ENCODE assay signal across 17 cellular contexts in genomic region chr1:41532206-41532975, GRCh38. TPM values are rescaled to one million over a fixed set of nuclear protein-coding genes. Genes with fewer than 3 reads are reported as not detected.
DNase-seq lines count a peak whose midpoint lies in the region; ATAC-seq, FAIRE-seq and TF ChIP-seq lines count a peak whose summit lies in the region.
"Had no signal": no experiment of that assay in that cellular context is flagged by ENCODE, and none has a peak within 500 bp of the region (broad histone marks: within the 10 kb centered on the region; RNA-seq: fewer than 3 reads in every experiment).

No MANE protein-coding gene starts in this region.

- FAIRE-seq in D721Med (lab: Jason Lieb, UNC), result no peak
- FAIRE-seq: HTR-8/SVneo had no signal

- peak overlapping the region; percentile 55 for H3K27ac Mint-ChIP-seq in activated CD4-positive, alpha-beta T cell treated with anti-CD3 and anti-CD28 coated beads for 36 hours
- H3K27ac Mint-ChIP-seq in endothelial cell (ENCODE audit: unreplicated experiment), result no peak overlapping the region
- peak overlapping the region; percentile 72 for H3K27ac Mint-ChIP-seq in stimulated activated effector memory CD8-positive, alpha-beta T cell treated with anti-CD3 and anti-CD28 coated beads, Interleukin-12 subunit alpha, Interleukin-12 subunit beta, amount 100 ng/mL, for 72 hours
- H3K27ac Mint-ChIP-seq: CD8-positive, alpha-beta T cell; GM23338 had no signal

- H3K36me3 Mint-ChIP-seq in activated CD4-positive, alpha-beta T cell treated with anti-CD3 and anti-CD28 coated beads for 36 hours (ENCODE audit: low read depth), result peaks cover 46% of the 10 kb centered on the region
- H3K36me3 Mint-ChIP-seq in endothelial cell (ENCODE audit: low read depth, unreplicated experiment), result peaks cover 19% of the 10 kb centered on the region
- peaks cover 39% of the 10 kb centered on the region for H3K36me3 Mint-ChIP-seq in stimulated activated effector memory CD8-positive, alpha-beta T cell treated with anti-CD3 and anti-CD28 coated beads, Interleukin-12 subunit alpha, Interleukin-12 subunit beta, amount 100 ng/mL, for 72 hours
- H3K36me3 Mint-ChIP-seq: CD8-positive, alpha-beta T cell had no signal

- H3K9me3 Mint-ChIP-seq in activated CD4-positive, alpha-beta T cell treated with anti-CD3 and anti-CD28 coated beads for 36 hours (ENCODE audit: low read depth), result no peaks in the 10 kb centered on the region
- H3K9me3 Mint-ChIP-seq in endothelial cell (ENCODE audit: unreplicated experiment), result no peaks in the 10 kb centered on the region
- H3K9me3 Mint-ChIP-seq in stimulated activated effector memory CD8-positive, alpha-beta T cell treated with anti-CD3 and anti-CD28 coated beads, Interleukin-12 subunit alpha, Interleukin-12 subunit beta, amount 100 ng/mL, for 72 hours, result peaks cover 6% of the 10 kb centered on the region
- H3K9me3 Mint-ChIP-seq: CD8-positive, alpha-beta T cell had no signal

- CTCF ChIA-PET in activated CD4-positive, alpha-beta T cell treated with anti-CD3 and anti-CD28 coated beads for 36 hours (lab: Charles Lee), result no interaction called here

- intact Hi-C loops in activated CD4-positive, alpha-beta T cell treated with anti-CD3 and anti-CD28 coated beads for 36 hours (cut with DNase I, micrococcal nuclease), result no loop called here
- intact Hi-C loops in Right ventricle myocardium superior (cut with DNase I) (no loop called here), left ventricle myocardium superior (cut with micrococcal nuclease) (no loop called here)

- ATAC-seq in activated CD4-positive, alpha-beta T cell treated with anti-CD3 and anti-CD28 coated beads for 36 hours, result no peak
- ATAC-seq in Right ventricle myocardium superior (ENCODE audit: poor library complexity) (no peak), left ventricle myocardium superior (no peak)
- ATAC-seq in stimulated activated effector memory CD8-positive, alpha-beta T cell treated with anti-CD3 and anti-CD28 coated beads, Interleukin-12 subunit alpha, Interleukin-12 subunit beta, amount 100 ng/mL, for 72 hours, result no peak
- ATAC-seq: CD8-positive, alpha-beta T cell; GM23338 had no signal

- no peaks in the 10 kb centered on the region for H3K4me1 Mint-ChIP-seq in activated CD4-positive, alpha-beta T cell treated with anti-CD3 and anti-CD28 coated beads for 36 hours
- H3K4me1 Mint-ChIP-seq in endothelial cell (ENCODE audit: unreplicated experiment), result no peaks in the 10 kb centered on the region
- peaks cover 66% of the 10 kb centered on the region for H3K4me1 Mint-ChIP-seq in stimulated activated effector memory CD8-positive, alpha-beta T cell treated with anti-CD3 and anti-CD28 coated beads, Interleukin-12 subunit alpha, Interleukin-12 subunit beta, amount 100 ng/mL, for 72 hours
- H3K4me1 Mint-ChIP-seq: GM23338 had no signal

- no peak for DNase-seq in activated CD4-positive, alpha-beta T cell treated with anti-CD3 and anti-CD28 coated beads for 36 hours
- DNase-seq in activated CD4-positive, alpha-beta T cell treated with anti-CD3 and anti-CD28 coated beads, Interleukin-2, amount 50 U/mL, for 1 hour, result no peak
- DNase-seq in Right ventricle myocardium superior (peak; percentile 18), left ventricle myocardium superior (no peak), endothelial cell (ENCODE audit: low spot score) (no peak), OCI-M2 (lab: John Stamatoyannopoulos, UW; ENCODE audit: unreplicated experiment) (no peak), D721Med (ENCODE audit: insufficient read length, low spot score) (no peak)
- DNase-seq in stimulated activated effector memory CD8-positive, alpha-beta T cell treated with anti-CD3 and anti-CD28 coated beads, Interleukin-12 subunit alpha, Interleukin-12 subunit beta, amount 100 ng/mL, for 72 hours (ENCODE audit: low spot score in 2 of 2), result no peak
- DNase-seq: CD8-positive, alpha-beta T cell; DND-41; GDM1; NCI-H1417; NCI-H1930; NCI-H510A; NCI-H82 had no signal

- H3K4me3 Mint-ChIP-seq in activated CD4-positive, alpha-beta T cell treated with anti-CD3 and anti-CD28 coated beads for 36 hours, result no peak overlapping the region
- peak overlapping the region; percentile 42 for H3K4me3 Mint-ChIP-seq in endothelial cell (ENCODE audit: unreplicated experiment)
- no peak overlapping the region for H3K4me3 Mint-ChIP-seq in stimulated activated effector memory CD8-positive, alpha-beta T cell treated with anti-CD3 and anti-CD28 coated beads, Interleukin-12 subunit alpha, Interleukin-12 subunit beta, amount 100 ng/mL, for 72 hours
- H3K4me3 Mint-ChIP-seq: CD8-positive, alpha-beta T cell; GM23338 had no signal

- POLR2A ChIA-PET in activated CD4-positive, alpha-beta T cell treated with anti-CD3 and anti-CD28 coated beads for 36 hours (lab: Charles Lee), result no interaction called here

- TF ChIP-seq CTCF in endothelial cell (IDR thresholded peaks at IDR 0.05; ENCODE audit: unreplicated experiment) (no peak), D721Med (IDR thresholded peaks at IDR 0.05; ENCODE audit: insufficient read depth, missing control alignments) (no peak)

- H3K27me3 Mint-ChIP-seq in activated CD4-positive, alpha-beta T cell treated with anti-CD3 and anti-CD28 coated beads for 36 hours, result no peaks in the 10 kb centered on the region
- H3K27me3 Mint-ChIP-seq in endothelial cell (ENCODE audit: unreplicated experiment), result peaks cover 16% of the 10 kb centered on the region

RNA-seq across cellular contexts. Expression of gene EDN2, which starts 47.9 kb away (rescaled TPM):
- total RNA-seq in activated CD4-positive, alpha-beta T cell treated with anti-CD3 and anti-CD28 coated beads for 36 hours, result not detected
- total RNA-seq in Right ventricle myocardium superior, result 0.27 TPM
- total RNA-seq in left ventricle myocardium superior, result 0.27 TPM
- total RNA-seq in endothelial cell (ENCODE audit: unreplicated experiment), result 0.21 TPM
- total RNA-seq: GM23338 had no signal
